ENCODE assay signal across 29 cellular contexts in the genomic region with DNA sequence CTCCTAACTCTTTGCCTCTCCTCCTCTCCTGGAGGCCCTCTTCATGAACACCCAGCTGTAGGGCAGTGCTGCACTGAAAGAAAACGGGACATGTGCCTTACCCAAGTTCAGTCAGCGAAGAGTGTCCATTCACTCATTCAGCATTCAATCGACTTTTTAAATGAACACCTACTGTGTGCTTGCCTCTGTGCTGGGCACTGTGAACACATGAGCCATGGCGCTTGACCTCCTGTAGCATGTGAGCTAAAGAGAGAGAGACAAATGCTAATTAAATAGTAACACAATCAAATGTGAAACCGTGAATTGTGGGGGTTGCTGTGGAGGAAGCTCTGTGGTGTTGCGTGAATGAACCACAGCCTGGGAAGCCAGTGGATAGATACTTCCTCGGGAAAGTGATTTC. TPM values are rescaled to one million over a fixed set of nuclear protein-coding genes. Genes with fewer than 3 reads are reported as not detected.
DNase-seq lines count a peak whose midpoint lies in the region; ATAC-seq and TF ChIP-seq lines count a peak whose summit lies in the region.
"Had no signal": no experiment of that assay in that cellular context is flagged by ENCODE, and none has a peak within 500 bp of the region (broad histone marks: within the 10 kb centered on the region; RNA-seq: fewer than 3 reads in every experiment).

No MANE protein-coding gene starts in this region.

- no peak for ATAC-seq in central memory CD8-positive, alpha-beta T cell (replicated peaks; ENCODE audit: extremely low read depth, poor library complexity, severe bottlenecking)
- no peak for ATAC-seq in HG03565 (IDR thresholded peaks at IDR 0.05; ENCODE audit: unreplicated experiment)
- ATAC-seq: gastroesophageal sphincter; HCT116; left lung; naive thymus-derived CD4-positive, alpha-beta T cell; Panc1 had no signal

- peaks cover 42 to 64% (median 59%) of the 10 kb centered on the region in 3 donors for H3K4me1 Mint-ChIP-seq in CD8-positive, alpha-beta memory T cell
- peaks cover 49% of the 10 kb centered on the region for H3K4me1 Mint-ChIP-seq in central memory CD8-positive, alpha-beta T cell

- intact Hi-C loops in prostate gland (cut with DNase I) = no loop called here

- H3K9me3 Mint-ChIP-seq in CD8-positive, alpha-beta memory T cell = no peaks in the 10 kb centered on the region
- no peaks in the 10 kb centered on the region for H3K9me3 Mint-ChIP-seq in central memory CD8-positive, alpha-beta T cell
- H3K9me3 Mint-ChIP-seq: activated naive CD8-positive, alpha-beta T cell treated with anti-CD3 and anti-CD28 coated beads, Interleukin-2, amount 10 ng/mL, durations not matched to agents 7 days and 5 days; mesothelial cell of epicardium had no signal

- H3K27me3 Mint-ChIP-seq in CD8-positive, alpha-beta memory T cell = no peaks in the 10 kb centered on the region
- no peaks in the 10 kb centered on the region for H3K27me3 Mint-ChIP-seq in central memory CD8-positive, alpha-beta T cell
- H3K27me3 Mint-ChIP-seq: activated naive CD8-positive, alpha-beta T cell treated with anti-CD3 and anti-CD28 coated beads, Interleukin-2, amount 10 ng/mL, durations not matched to agents 7 days and 5 days; naive thymus-derived CD4-positive, alpha-beta T cell had no signal

- DNase-seq in CD8-positive, alpha-beta memory T cell = no peak
- DNase-seq in central memory CD8-positive, alpha-beta T cell (ENCODE audit: low spot score in 2 of 2) = no peak
- no peak for DNase-seq in prostate gland (ENCODE audit: low spot score)
- DNase-seq in globus pallidus (ENCODE audit: low spot score) = no peak
- DNase-seq in stimulated activated CD4-positive, alpha-beta T cell treated with anti-CD3 and anti-CD28 coated beads, Interleukin-1b, Interleukin-23, amount 100 ng/mL, for 48 hours = no peak
- DNase-seq: activated CD4-positive, alpha-beta T cell treated with anti-CD3 and anti-CD28 coated beads, Interleukin-2, amount 50 U/mL, for 1 hour; activated naive CD8-positive, alpha-beta T cell treated with anti-CD3 and anti-CD28 coated beads, Interleukin-2, amount 10 ng/mL, durations not matched to agents 7 days and 5 days; hypothalamus; KG1; left lung; MM.1S; naive thymus-derived CD4-positive, alpha-beta T cell; NCI-H1436; NCI-H2081 treated with DMSO at 0.1 percent for 48 hours; NCI-H226; NCI-H69; occipital lobe; retina; SHP77 treated with DMSO at 0.1 percent for 48 hours; small intestine; stimulated activated CD4-positive, alpha-beta T cell treated with anti-CD3 and anti-CD28 coated beads, Interleukin-2, amount 100 ng/mL, for 24 hours; T1000 had no signal

- peak overlapping the region; percentile 73 to 91 (median 86) for H3K4me2 ChIP-seq in BLaER1 treated with 17β-estradiol and CSF1 and Interleukin-3, amounts not matched to agents 10 nM and 100 nM

- CTCF ChIA-PET in CD8-positive, alpha-beta memory T cell (lab: Charles Lee) = interaction anchor here (1.4 kb wide), 2 partner anchors 27 to 124 kb away, joined by 3 to 7 read pairs; no protein-coding TSS in a partner anchor

- no peaks in the 10 kb centered on the region for H3K27me3 ChIP-seq in BLaER1 treated with 17β-estradiol and CSF1 and Interleukin-3, amounts not matched to agents 10 nM and 100 nM
- H3K27me3 ChIP-seq in CD8-positive, alpha-beta memory T cell (ENCODE audit: insufficient read depth, low read length, poor library complexity, severe bottlenecking) = no peaks in the 10 kb centered on the region
- H3K27me3 ChIP-seq in prostate gland (replicated peaks; ENCODE audit: insufficient read depth) = no peaks in the 10 kb centered on the region
- H3K27me3 ChIP-seq: gastroesophageal sphincter, left lung, suprapubic skin had no signal

- WGBS in prostate gland = 90% methylated on average over 7 of the region's 7 CpGs

- peaks cover 55 to 87% (median 70%) of the 10 kb centered on the region in 11 experiments for H3K36me3 ChIP-seq in BLaER1 treated with 17β-estradiol and CSF1 and Interleukin-3, amounts not matched to agents 10 nM and 100 nM
- peaks cover 44% of the 10 kb centered on the region for H3K36me3 ChIP-seq in CD8-positive, alpha-beta memory T cell (ENCODE audit: insufficient read depth, low read length)
- no peaks in the 10 kb centered on the region for H3K36me3 ChIP-seq in prostate gland
- H3K36me3 ChIP-seq: gastroesophageal sphincter, suprapubic skin had no signal

- H3K27ac ChIP-seq in BLaER1 treated with 17β-estradiol and CSF1 and Interleukin-3, amounts not matched to agents 10 nM and 100 nM = peak overlapping the region in 6 of 11 experiments; percentile 2 to 43 (median 22); a peak in 6 of 22 replicates
- no peak overlapping the region for H3K27ac ChIP-seq in CD8-positive, alpha-beta memory T cell (ENCODE audit: low read depth, low read length)
- peak overlapping the region; percentile 82 to 87 for H3K27ac ChIP-seq in prostate gland
- H3K27ac ChIP-seq: gastroesophageal sphincter, left lung, suprapubic skin had no signal

- H3K4me3 ChIP-seq in BLaER1 treated with 17β-estradiol and CSF1 and Interleukin-3, amounts not matched to agents 10 nM and 100 nM = 0 out of 20 replicates have a peak overlapping the region, but pooled peaks of 2 of the 10 experiments have one; percentile 3 to 12
- H3K4me3 ChIP-seq in CD8-positive, alpha-beta memory T cell (ENCODE audit: low read length) = no peak overlapping the region
- no peak overlapping the region for H3K4me3 ChIP-seq in prostate gland
- H3K4me3 ChIP-seq: gastroesophageal sphincter, left lung, suprapubic skin had no signal

- peaks cover 0 to 1% (median 0%) of the 10 kb centered on the region in 11 experiments; a peak in 4 of 22 replicates for H3K9me3 ChIP-seq in BLaER1 treated with 17β-estradiol and CSF1 and Interleukin-3, amounts not matched to agents 10 nM and 100 nM (replicated peaks in 1 of 11)
- no peaks in the 10 kb centered on the region for H3K9me3 ChIP-seq in CD8-positive, alpha-beta memory T cell (ENCODE audit: low read length)
- no peaks in the 10 kb centered on the region for H3K9me3 ChIP-seq in prostate gland
- H3K9me3 ChIP-seq: gastroesophageal sphincter, left lung, suprapubic skin had no signal

- H3K9ac ChIP-seq in BLaER1 treated with 17β-estradiol and CSF1 and Interleukin-3, amounts not matched to agents 10 nM and 100 nM = 0 out of 22 replicates have a peak overlapping the region, but pooled peaks of 1 of the 11 experiments have one; percentile 5

- H3K4me3 Mint-ChIP-seq in CD8-positive, alpha-beta memory T cell = no peak overlapping the region
- no peak overlapping the region for H3K4me3 Mint-ChIP-seq in central memory CD8-positive, alpha-beta T cell
- H3K4me3 Mint-ChIP-seq: activated naive CD8-positive, alpha-beta T cell treated with anti-CD3 and anti-CD28 coated beads, Interleukin-2, amount 10 ng/mL, durations not matched to agents 7 days and 5 days; mesothelial cell of epicardium; naive thymus-derived CD4-positive, alpha-beta T cell had no signal

- H4K20me1 ChIP-seq in BLaER1 treated with 17β-estradiol and CSF1 and Interleukin-3, amounts not matched to agents 10 nM and 100 nM = peaks cover 0 to 95% (median 33%) of the 10 kb centered on the region in 11 experiments; a peak in 13 of 22 replicates

- no peak for TF ChIP-seq CTCF in prostate gland (IDR thresholded peaks at IDR 0.05)

- POLR2A ChIA-PET in CD8-positive, alpha-beta memory T cell (lab: Charles Lee) = interaction anchor here (0.6 kb wide), 1 partner anchor 124 kb away, joined by 4 read pairs; no protein-coding TSS in a partner anchor

- peaks cover 0 to 83% (median 28%) of the 10 kb centered on the region in 3 donors for H3K36me3 Mint-ChIP-seq in CD8-positive, alpha-beta memory T cell
- H3K36me3 Mint-ChIP-seq in central memory CD8-positive, alpha-beta T cell (ENCODE audit: insufficient read depth) = peaks cover 56% of the 10 kb centered on the region

- peak overlapping the region in 5 of 8 donors; percentile 31 to 70 (median 61) for H3K27ac Mint-ChIP-seq in CD8-positive, alpha-beta memory T cell
- H3K27ac Mint-ChIP-seq in central memory CD8-positive, alpha-beta T cell (ENCODE audit: low read depth) = peak overlapping the region; percentile 51
- H3K27ac Mint-ChIP-seq: activated naive CD8-positive, alpha-beta T cell treated with anti-CD3 and anti-CD28 coated beads, Interleukin-2, amount 10 ng/mL, durations not matched to agents 7 days and 5 days; mesothelial cell of epicardium had no signal

- TF ChIP-seq POLR2A in prostate gland (IDR thresholded peaks at IDR 0.05) = no peak

- H3K4me1 ChIP-seq in BLaER1 treated with 17β-estradiol and CSF1 and Interleukin-3, amounts not matched to agents 10 nM and 100 nM = peaks cover 72 to 94% (median 85%) of the 10 kb centered on the region in 10 experiments
- H3K4me1 ChIP-seq in CD8-positive, alpha-beta memory T cell (ENCODE audit: insufficient read depth, low read length) = peaks cover 7% of the 10 kb centered on the region
- peaks cover 17% of the 10 kb centered on the region for H3K4me1 ChIP-seq in prostate gland (replicated peaks)

RNA-seq across cellular contexts. Expression of a gene that starts 43.4 kb away (rescaled TPM):
- 100 to 1,000 TPM in 1 of 2 experiments, 10 to 100 TPM in 1; 96.8 to 108 TPM for total RNA-seq in CD8-positive, alpha-beta memory T cell
- 139 TPM for polyA plus RNA-seq in CD8-positive, alpha-beta memory T cell
- total RNA-seq in prostate gland = 100 to 1,000 TPM; 101 to 225 TPM
